In genomic region chr11:118996926-118997626, GRCh38 we compare ENCODE assay signal across 1 cellular context.
TF ChIP-seq lines count a peak whose summit lies in the region.

No MANE protein-coding gene starts in this region.

TF ChIP-seq in neural cell, 6 proteins besides CTCF, POLR2A, EP300 and RAD21:
- TF ChIP-seq REST (IDR thresholded peaks at IDR 0.05; ENCODE audit: borderline replicate concordance) (no peak), EZH2 (IDR thresholded peaks at IDR 0.05; ENCODE audit: borderline replicate concordance, insufficient read depth, low read length, poor library complexity, severe bottlenecking) (no peak), MXI1 (conservative IDR thresholded peaks at IDR 0.05; ENCODE audit: poor library complexity, severe bottlenecking) (no peak), POLR2AphosphoS5 (IDR thresholded peaks at IDR 0.05) (no peak), TAF1 (IDR thresholded peaks at IDR 0.05; ENCODE audit: low read depth) (no peak), SMC3 (conservative IDR thresholded peaks at IDR 0.05; ENCODE audit: poor library complexity) (no peak)
